ENCODE assay signal across 1 cellular context in the genomic region with DNA sequence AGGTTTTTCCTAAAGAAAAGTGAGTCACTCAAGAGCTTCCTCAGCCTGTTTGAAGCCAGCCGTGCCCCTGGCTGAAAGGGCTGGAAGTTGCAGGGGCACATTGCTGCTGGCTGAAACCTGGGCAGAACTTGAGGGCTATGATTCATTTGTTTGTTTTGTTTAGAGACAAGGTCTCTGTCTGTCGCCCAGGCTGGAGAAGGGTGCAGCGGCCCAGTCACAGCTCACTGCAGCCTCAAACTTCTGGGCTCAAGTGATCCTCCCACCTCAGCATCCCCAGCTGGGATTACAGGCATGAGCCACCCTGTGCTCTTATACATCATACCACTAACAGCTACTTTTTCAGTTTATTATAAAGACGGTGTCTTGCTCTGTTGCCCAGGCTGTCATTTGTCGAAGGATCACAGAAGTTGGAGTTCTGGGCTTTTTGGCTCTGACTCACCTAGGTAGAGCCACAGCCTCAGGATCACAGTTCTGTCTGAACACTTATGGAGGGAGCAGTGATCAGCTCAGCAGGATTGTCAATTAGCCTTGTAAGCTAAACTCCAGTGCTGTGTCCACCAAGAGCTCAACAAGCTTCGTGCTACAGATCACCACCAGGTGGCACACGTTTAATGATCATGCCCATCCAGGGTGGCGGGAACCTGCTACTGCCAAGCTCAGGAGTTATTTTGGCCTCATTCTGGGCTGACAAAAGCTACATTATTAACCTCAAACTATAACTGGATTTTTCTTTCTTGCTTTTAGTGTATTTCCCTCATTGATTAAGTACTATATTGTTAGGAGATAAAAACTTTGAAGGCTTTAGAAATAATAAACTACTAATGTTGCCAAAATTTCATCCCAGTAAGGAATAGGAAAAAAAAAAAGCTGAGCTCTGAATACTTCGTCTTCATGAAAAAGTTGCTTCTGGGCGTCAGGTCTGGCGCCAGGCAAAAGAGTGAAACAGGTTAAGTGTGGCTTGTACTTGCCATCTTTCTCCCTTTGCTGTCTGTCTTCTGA.
TF ChIP-seq lines count a peak whose summit lies in the region.

No MANE protein-coding gene starts in this region.

TF ChIP-seq in HepG2, 621 proteins besides CTCF, POLR2A, EP300 and RAD21 (continued from another document and continues in another):
- TF ChIP-seq, protein P1, sequence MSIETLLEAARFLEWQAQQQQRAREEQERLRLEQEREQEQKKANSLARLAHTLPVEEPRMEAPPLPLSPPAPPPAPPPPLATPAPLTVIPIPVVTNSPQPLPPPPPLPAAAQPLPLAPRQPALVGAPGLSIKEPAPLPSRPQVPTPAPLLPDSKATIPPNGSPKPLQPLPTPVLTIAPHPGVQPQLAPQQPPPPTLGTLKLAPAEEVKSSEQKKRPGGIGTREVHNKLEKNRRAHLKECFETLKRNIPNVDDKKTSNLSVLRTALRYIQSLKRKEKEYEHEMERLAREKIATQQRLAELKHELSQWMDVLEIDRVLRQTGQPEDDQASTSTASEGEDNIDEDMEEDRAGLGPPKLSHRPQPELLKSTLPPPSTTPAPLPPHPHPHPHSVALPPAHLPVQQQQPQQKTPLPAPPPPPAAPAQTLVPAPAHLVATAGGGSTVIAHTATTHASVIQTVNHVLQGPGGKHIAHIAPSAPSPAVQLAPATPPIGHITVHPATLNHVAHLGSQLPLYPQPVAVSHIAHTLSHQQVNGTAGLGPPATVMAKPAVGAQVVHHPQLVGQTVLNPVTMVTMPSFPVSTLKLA (IDR thresholded peaks at IDR 0.05) = no peak
- TF ChIP-seq, protein P2, sequence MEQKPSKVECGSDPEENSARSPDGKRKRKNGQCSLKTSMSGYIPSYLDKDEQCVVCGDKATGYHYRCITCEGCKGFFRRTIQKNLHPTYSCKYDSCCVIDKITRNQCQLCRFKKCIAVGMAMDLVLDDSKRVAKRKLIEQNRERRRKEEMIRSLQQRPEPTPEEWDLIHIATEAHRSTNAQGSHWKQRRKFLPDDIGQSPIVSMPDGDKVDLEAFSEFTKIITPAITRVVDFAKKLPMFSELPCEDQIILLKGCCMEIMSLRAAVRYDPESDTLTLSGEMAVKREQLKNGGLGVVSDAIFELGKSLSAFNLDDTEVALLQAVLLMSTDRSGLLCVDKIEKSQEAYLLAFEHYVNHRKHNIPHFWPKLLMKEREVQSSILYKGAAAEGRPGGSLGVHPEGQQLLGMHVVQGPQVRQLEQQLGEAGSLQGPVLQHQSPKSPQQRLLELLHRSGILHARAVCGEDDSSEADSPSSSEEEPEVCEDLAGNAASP (CRISPR knock-in tag; IDR thresholded peaks at IDR 0.05; ENCODE audit: borderline replicate concordance) = no peak
- TF ChIP-seq ZNF572 (CRISPR knock-in tag; IDR thresholded peaks at IDR 0.05) (peak; percentile 64; the same call in 1 of the 2 replicates), SAP130 (CRISPR knock-in tag; IDR thresholded peaks at IDR 0.05; ENCODE audit: low read depth) (peak; percentile 59), TEAD3 (CRISPR knock-in tag; optimal IDR thresholded peaks at IDR 0.05; ENCODE audit: borderline replicate concordance) (peak; percentile 7), ZNF234 (CRISPR knock-in tag; conservative IDR thresholded peaks at IDR 0.05) (no peak), ZNF317 (CRISPR knock-in tag; IDR thresholded peaks at IDR 0.05) (0 out of 2 replicates have a peak, but pooled peaks have one; percentile 31), SOX5 (CRISPR knock-in tag; IDR thresholded peaks at IDR 0.05; ENCODE audit: borderline replicate concordance) (peak; percentile 8; the same call in 1 of the 2 replicates), KAT8 (CRISPR knock-in tag; IDR thresholded peaks at IDR 0.05) (peak; percentile 24; the same call in 1 of the 2 replicates), PCBP1 (IDR thresholded peaks at IDR 0.05; ENCODE audit: borderline replicate concordance, low read depth, low read length) (no peak), ZNF121 (CRISPR knock-in tag; IDR thresholded peaks at IDR 0.05) (peak; percentile 85), FOSL2 (CRISPR knock-in tag; IDR thresholded peaks at IDR 0.05) (peak; percentile 96), CC2D1A (CRISPR knock-in tag; IDR thresholded peaks at IDR 0.05) (no peak), ZNF441 (CRISPR knock-in tag; IDR thresholded peaks at IDR 0.05; ENCODE audit: borderline replicate concordance) (0 out of 2 replicates have a peak, but pooled peaks have one; percentile 46), XRCC5 (optimal IDR thresholded peaks at IDR 0.05; ENCODE audit: low read length) (peak; percentile 32), KDM5B (CRISPR knock-in tag; IDR thresholded peaks at IDR 0.05; ENCODE audit: borderline replicate concordance) (peak; percentile 71; the same call in 1 of the 2 replicates), SALL1 (CRISPR knock-in tag; IDR thresholded peaks at IDR 0.05) (peak; percentile 56), RXRB (CRISPR knock-in tag; IDR thresholded peaks at IDR 0.05; ENCODE audit: borderline replicate concordance) (peak; percentile 31; the same call in 1 of the 2 replicates), ZNF136 (CRISPR knock-in tag; IDR thresholded peaks at IDR 0.05; ENCODE audit: low read depth) (0 out of 2 replicates have a peak, but pooled peaks have one; percentile 38)
- TF ChIP-seq, protein P3, sequence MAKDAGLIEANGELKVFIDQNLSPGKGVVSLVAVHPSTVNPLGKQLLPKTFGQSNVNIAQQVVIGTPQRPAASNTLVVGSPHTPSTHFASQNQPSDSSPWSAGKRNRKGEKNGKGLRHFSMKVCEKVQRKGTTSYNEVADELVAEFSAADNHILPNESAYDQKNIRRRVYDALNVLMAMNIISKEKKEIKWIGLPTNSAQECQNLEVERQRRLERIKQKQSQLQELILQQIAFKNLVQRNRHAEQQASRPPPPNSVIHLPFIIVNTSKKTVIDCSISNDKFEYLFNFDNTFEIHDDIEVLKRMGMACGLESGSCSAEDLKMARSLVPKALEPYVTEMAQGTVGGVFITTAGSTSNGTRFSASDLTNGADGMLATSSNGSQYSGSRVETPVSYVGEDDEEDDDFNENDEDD (CRISPR knock-in tag; IDR thresholded peaks at IDR 0.05; ENCODE audit: borderline replicate concordance) = peak; percentile 93; the same call in 1 of the 2 replicates
- TF ChIP-seq, protein P4, sequence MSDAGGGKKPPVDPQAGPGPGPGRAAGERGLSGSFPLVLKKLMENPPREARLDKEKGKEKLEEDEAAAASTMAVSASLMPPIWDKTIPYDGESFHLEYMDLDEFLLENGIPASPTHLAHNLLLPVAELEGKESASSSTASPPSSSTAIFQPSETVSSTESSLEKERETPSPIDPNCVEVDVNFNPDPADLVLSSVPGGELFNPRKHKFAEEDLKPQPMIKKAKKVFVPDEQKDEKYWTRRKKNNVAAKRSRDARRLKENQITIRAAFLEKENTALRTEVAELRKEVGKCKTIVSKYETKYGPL (CRISPR knock-in tag; IDR thresholded peaks at IDR 0.05) = no peak
- TF ChIP-seq, protein P5, sequence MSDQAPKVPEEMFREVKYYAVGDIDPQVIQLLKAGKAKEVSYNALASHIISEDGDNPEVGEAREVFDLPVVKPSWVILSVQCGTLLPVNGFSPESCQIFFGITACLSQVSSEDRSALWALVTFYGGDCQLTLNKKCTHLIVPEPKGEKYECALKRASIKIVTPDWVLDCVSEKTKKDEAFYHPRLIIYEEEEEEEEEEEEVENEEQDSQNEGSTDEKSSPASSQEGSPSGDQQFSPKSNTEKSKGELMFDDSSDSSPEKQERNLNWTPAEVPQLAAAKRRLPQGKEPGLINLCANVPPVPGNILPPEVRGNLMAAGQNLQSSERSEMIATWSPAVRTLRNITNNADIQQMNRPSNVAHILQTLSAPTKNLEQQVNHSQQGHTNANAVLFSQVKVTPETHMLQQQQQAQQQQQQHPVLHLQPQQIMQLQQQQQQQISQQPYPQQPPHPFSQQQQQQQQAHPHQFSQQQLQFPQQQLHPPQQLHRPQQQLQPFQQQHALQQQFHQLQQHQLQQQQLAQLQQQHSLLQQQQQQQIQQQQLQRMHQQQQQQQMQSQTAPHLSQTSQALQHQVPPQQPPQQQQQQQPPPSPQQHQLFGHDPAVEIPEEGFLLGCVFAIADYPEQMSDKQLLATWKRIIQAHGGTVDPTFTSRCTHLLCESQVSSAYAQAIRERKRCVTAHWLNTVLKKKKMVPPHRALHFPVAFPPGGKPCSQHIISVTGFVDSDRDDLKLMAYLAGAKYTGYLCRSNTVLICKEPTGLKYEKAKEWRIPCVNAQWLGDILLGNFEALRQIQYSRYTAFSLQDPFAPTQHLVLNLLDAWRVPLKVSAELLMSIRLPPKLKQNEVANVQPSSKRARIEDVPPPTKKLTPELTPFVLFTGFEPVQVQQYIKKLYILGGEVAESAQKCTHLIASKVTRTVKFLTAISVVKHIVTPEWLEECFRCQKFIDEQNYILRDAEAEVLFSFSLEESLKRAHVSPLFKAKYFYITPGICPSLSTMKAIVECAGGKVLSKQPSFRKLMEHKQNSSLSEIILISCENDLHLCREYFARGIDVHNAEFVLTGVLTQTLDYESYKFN (CRISPR knock-in tag; conservative IDR thresholded peaks at IDR 0.05) = peak; percentile 48; the same call in 1 of the 2 replicates
- TF ChIP-seq, protein P6, sequence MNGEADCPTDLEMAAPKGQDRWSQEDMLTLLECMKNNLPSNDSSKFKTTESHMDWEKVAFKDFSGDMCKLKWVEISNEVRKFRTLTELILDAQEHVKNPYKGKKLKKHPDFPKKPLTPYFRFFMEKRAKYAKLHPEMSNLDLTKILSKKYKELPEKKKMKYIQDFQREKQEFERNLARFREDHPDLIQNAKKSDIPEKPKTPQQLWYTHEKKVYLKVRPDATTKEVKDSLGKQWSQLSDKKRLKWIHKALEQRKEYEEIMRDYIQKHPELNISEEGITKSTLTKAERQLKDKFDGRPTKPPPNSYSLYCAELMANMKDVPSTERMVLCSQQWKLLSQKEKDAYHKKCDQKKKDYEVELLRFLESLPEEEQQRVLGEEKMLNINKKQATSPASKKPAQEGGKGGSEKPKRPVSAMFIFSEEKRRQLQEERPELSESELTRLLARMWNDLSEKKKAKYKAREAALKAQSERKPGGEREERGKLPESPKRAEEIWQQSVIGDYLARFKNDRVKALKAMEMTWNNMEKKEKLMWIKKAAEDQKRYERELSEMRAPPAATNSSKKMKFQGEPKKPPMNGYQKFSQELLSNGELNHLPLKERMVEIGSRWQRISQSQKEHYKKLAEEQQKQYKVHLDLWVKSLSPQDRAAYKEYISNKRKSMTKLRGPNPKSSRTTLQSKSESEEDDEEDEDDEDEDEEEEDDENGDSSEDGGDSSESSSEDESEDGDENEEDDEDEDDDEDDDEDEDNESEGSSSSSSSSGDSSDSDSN (CRISPR knock-in tag; IDR thresholded peaks at IDR 0.05) = peak; percentile 41; the same call in 1 of the 2 replicates
- TF ChIP-seq, protein P7, sequence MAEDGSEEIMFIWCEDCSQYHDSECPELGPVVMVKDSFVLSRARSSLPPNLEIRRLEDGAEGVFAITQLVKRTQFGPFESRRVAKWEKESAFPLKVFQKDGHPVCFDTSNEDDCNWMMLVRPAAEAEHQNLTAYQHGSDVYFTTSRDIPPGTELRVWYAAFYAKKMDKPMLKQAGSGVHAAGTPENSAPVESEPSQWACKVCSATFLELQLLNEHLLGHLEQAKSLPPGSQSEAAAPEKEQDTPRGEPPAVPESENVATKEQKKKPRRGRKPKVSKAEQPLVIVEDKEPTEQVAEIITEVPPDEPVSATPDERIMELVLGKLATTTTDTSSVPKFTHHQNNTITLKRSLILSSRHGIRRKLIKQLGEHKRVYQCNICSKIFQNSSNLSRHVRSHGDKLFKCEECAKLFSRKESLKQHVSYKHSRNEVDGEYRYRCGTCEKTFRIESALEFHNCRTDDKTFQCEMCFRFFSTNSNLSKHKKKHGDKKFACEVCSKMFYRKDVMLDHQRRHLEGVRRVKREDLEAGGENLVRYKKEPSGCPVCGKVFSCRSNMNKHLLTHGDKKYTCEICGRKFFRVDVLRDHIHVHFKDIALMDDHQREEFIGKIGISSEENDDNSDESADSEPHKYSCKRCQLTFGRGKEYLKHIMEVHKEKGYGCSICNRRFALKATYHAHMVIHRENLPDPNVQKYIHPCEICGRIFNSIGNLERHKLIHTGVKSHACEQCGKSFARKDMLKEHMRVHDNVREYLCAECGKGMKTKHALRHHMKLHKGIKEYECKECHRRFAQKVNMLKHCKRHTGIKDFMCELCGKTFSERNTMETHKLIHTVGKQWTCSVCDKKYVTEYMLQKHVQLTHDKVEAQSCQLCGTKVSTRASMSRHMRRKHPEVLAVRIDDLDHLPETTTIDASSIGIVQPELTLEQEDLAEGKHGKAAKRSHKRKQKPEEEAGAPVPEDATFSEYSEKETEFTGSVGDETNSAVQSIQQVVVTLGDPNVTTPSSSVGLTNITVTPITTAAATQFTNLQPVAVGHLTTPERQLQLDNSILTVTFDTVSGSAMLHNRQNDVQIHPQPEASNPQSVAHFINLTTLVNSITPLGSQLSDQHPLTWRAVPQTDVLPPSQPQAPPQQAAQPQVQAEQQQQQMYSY (CRISPR knock-in tag; IDR thresholded peaks at IDR 0.05) = no peak
- TF ChIP-seq, protein P8, sequence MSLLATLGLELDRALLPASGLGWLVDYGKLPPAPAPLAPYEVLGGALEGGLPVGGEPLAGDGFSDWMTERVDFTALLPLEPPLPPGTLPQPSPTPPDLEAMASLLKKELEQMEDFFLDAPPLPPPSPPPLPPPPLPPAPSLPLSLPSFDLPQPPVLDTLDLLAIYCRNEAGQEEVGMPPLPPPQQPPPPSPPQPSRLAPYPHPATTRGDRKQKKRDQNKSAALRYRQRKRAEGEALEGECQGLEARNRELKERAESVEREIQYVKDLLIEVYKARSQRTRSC (CRISPR knock-in tag; IDR thresholded peaks at IDR 0.05; ENCODE audit: low read depth) = no peak
- TF ChIP-seq, protein P9, sequence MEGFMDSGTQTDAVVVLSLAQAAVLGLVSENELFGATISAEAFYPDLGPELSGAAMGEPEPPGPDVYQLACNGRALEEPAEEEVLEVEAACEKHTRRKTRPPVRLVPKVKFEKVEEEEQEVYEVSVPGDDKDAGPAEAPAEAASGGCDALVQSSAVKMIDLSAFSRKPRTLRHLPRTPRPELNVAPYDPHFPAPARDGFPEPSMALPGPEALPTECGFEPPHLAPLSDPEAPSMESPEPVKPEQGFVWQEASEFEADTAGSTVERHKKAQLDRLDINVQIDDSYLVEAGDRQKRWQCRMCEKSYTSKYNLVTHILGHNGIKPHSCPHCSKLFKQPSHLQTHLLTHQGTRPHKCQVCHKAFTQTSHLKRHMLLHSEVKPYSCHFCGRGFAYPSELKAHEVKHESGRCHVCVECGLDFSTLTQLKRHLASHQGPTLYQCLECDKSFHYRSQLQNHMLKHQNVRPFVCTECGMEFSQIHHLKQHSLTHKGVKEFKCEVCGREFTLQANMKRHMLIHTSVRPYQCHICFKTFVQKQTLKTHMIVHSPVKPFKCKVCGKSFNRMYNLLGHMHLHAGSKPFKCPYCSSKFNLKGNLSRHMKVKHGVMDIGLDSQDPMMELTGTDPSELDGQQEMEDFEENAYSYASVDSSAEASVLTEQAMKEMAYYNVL (CRISPR knock-in tag; IDR thresholded peaks at IDR 0.05; ENCODE audit: borderline replicate concordance) = 0 out of 2 replicates have a peak, but pooled peaks have one; percentile 31
